1 cellular context compared by ENCODE assay signal in the genomic region with DNA sequence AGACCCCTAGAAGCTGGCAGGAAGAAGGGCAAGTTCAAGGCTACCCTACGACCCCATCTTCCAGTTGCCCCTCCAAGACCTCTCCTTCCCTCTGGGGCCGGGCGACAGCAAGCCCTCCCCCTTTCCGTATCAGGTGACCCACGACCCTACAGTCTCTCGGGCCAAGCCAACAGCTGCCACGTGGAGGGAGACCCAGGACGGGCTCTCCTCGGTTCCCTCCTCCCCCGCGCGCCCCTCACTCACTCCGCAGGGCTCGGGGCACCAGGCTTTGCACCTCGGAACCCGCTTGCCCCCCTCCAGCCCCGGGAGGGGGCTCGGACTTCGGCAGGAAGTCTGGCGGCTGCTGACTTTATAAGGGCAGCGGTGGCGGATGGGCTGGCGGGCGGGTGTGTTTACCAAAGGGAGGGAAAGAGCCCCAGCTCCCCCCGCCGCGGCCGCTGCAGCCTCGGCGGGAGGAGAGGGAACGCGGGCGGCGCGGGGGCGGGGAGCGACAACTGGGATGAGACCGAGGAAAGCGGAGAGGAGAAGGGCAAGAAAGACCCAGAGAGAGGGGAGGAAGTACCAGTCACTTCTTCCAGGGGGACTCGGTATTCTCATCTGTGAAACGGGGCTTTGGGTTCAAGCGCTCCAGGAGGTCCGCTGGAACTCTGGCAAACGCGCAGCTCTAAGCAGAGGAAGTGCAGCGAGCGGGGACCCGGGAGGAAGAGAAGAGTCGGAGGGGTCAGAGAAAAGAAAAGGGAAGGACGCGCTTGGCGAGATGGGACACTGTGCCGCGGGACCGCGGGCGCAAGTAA.
A peak's percentile ranks its signal among the peaks of the same experiment; 100 is the strongest.
TF ChIP-seq lines count a peak whose summit lies in the region.

No MANE protein-coding gene starts in this region.

TF ChIP-seq in WTC11, 78 proteins besides CTCF, POLR2A, EP300 and RAD21 (continued from another document):
- TF ChIP-seq, protein P1, sequence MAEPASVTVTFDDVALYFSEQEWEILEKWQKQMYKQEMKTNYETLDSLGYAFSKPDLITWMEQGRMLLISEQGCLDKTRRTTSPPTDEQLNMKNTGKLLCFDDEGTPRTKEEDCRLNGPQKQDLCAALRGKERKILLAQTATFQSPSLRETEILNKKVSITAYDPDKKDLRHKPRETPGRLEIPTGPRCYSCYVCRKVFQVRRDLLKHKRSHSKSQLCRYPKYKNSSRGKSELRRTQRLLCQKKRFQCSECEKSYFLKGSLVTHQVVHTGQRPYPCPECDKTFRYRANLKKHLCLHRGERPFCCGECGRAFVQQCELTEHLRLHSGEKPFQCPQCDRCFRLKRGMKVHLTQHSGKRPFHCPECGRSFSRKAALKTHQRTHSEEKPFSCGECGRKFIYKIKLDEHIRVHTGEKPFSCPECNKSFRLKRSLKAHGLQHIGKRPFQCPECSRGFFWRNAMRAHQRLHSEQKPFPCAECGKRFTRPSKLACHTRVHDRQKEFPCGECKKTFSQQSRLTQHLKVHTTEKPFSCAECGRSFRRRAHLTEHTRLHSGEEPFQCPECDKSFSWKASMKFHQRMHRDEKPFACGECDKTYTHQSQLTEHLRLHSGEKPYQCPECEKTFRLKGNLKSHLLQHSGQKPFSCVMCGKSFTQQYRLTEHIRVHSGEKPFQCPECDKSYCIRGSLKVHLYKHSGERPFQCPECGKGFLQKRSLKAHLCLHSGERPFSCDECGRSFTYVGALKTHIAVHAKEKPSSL (CRISPR knock-in tag; conservative IDR thresholded peaks at IDR 0.05), result no peak
- TF ChIP-seq GABPB1 (CRISPR knock-in tag; IDR thresholded peaks at IDR 0.05) (0 out of 2 replicates have a peak, but pooled peaks have one; percentile 50), NFE2L1 (CRISPR knock-in tag; IDR thresholded peaks at IDR 0.05) (no peak)
